Comparison of ENCODE assay signal across 24 cellular contexts in the genomic region with DNA sequence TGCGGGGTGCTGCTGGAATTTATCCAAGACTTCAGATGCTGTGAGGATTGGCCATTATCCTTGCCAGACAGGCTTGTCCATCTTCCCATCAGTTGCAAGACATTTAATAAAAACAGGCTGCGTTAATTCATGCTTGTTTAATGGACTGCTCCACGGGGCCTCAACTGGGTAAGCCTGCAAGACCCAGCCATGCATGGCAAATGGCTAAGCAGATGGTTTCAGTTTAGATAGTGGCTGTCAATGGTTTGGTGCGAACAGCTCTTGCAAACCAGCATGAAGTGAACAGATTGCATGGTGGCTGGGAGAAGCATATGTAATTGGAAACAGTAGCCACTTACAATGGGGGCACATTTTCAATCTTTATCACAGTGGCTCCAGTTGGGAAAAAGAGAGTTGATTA.
DNase-seq lines count a peak whose midpoint lies in the region; ATAC-seq, FAIRE-seq and TF ChIP-seq lines count a peak whose summit lies in the region.
"Had no signal": no experiment of that assay in that cellular context is flagged by ENCODE, and none has a peak within 500 bp of the region (broad histone marks: within the 10 kb centered on the region; RNA-seq: fewer than 3 reads in every experiment).

No MANE protein-coding gene starts in this region.

- no peak overlapping the region for H3K27ac ChIP-seq in kidney (ENCODE audit: low read depth in 2 of 2, low read length in 2 of 2)
- H3K27ac ChIP-seq: hepatocyte, RWPE1 had no signal

- no peak overlapping the region for H3K4me3 ChIP-seq in kidney (ENCODE audit: low read length in 2 of 2)
- H3K4me3 ChIP-seq: GM12878, hepatocyte had no signal

- H3K27ac Mint-ChIP-seq in mesothelial cell of epicardium, result no peak overlapping the region
- H3K27ac Mint-ChIP-seq: activated CD4-positive, alpha-beta T cell treated with anti-CD3 and anti-CD28 coated beads, Interleukin-2, amount 10 ng/mL, durations not matched to agents 7 days and 5 days; B cell; naive thymus-derived CD8-positive, alpha-beta T cell had no signal

- no peak overlapping the region for H3K4me3 Mint-ChIP-seq in mesothelial cell of epicardium
- H3K4me3 Mint-ChIP-seq: activated CD4-positive, alpha-beta T cell treated with anti-CD3 and anti-CD28 coated beads, Interleukin-2, amount 10 ng/mL, durations not matched to agents 7 days and 5 days; B cell; naive thymus-derived CD8-positive, alpha-beta T cell had no signal

- peak; percentile 39 for DNase-seq in COLO668 (lab: John Stamatoyannopoulos, UW; ENCODE audit: unreplicated experiment)
- peak; percentile 17 to 65 for DNase-seq in NCI-H526 (lab: John Stamatoyannopoulos, UW)
- DNase-seq in fibroblast of peridontal ligament (ENCODE audit: extremely low read depth), result peak; percentile 33
- DNase-seq in activated CD4-positive, CD25-positive, alpha-beta regulatory T cell (lab: John Stamatoyannopoulos, UW), result no peak
- no peak for DNase-seq in mesothelial cell of epicardium (ENCODE audit: low spot score in 2 of 2, unreplicated experiment in 2 of 2)
- DNase-seq in kidney, result no peak
- DNase-seq: activated CD4-positive, alpha-beta T cell treated with anti-CD3 and anti-CD28 coated beads, Interleukin-2, amount 10 ng/mL, durations not matched to agents 7 days and 5 days; activated CD8-positive, alpha-beta memory T cell treated with anti-CD3 and anti-CD28 coated beads, Interleukin-2, amount 50 U/mL, for 48 hours; amygdala; Calu3; GDM1; mammary epithelial cell; naive thymus-derived CD8-positive, alpha-beta T cell; NCI-H1930; stimulated activated CD4-positive, alpha-beta T cell treated with anti-CD3 and anti-CD28 coated beads, Interleukin-2, amount 100 ng/mL, for 48 hours; SW 1271 had no signal

- H3K4me1 ChIP-seq in kidney (ENCODE audit: control insufficient read depth in 1 of 2, insufficient read depth in 1 of 2, low read depth in 1 of 2, low read length in 2 of 2), result no peaks in the 10 kb centered on the region

- H3K36me3 ChIP-seq in kidney (ENCODE audit: control insufficient read depth in 1 of 2, insufficient read depth in 2 of 2, low read length in 2 of 2), result no peaks in the 10 kb centered on the region

- H3K27me3 Mint-ChIP-seq in mesothelial cell of epicardium (ENCODE audit: low read depth), result no peaks in the 10 kb centered on the region
- H3K27me3 Mint-ChIP-seq: activated CD4-positive, alpha-beta T cell treated with anti-CD3 and anti-CD28 coated beads, Interleukin-2, amount 10 ng/mL, durations not matched to agents 7 days and 5 days had no signal

- peaks cover 8% of the 10 kb centered on the region for H3K4me1 Mint-ChIP-seq in mesothelial cell of epicardium
- H3K4me1 Mint-ChIP-seq: activated CD4-positive, alpha-beta T cell treated with anti-CD3 and anti-CD28 coated beads, Interleukin-2, amount 10 ng/mL, durations not matched to agents 7 days and 5 days; naive thymus-derived CD8-positive, alpha-beta T cell had no signal

- H3K9me3 ChIP-seq in kidney (ENCODE audit: control insufficient read depth in 1 of 2, low read length in 2 of 2), result no peaks in the 10 kb centered on the region

- H3K36me3 Mint-ChIP-seq in mesothelial cell of epicardium, result no peaks in the 10 kb centered on the region
- H3K36me3 Mint-ChIP-seq: naive thymus-derived CD8-positive, alpha-beta T cell had no signal

- peaks cover 3% of the 10 kb centered on the region for H3K9me3 Mint-ChIP-seq in mesothelial cell of epicardium

- intact Hi-C loops in kidney (cut with DNase I), result no loop called here

- no peak overlapping the region for H3K9ac ChIP-seq in kidney (ENCODE audit: low read length in 2 of 2)

- TF ChIP-seq CTCF in mesothelial cell of epicardium (IDR thresholded peaks at IDR 0.05; ENCODE audit: unreplicated experiment) (no peak), kidney (IDR thresholded peaks at IDR 0.05; ENCODE audit: borderline replicate concordance, extremely low read depth, insufficient read depth) (no peak)

- peak; percentile 60 for ATAC-seq in GM19351 (IDR thresholded peaks at IDR 0.05; ENCODE audit: unreplicated experiment)
- ATAC-seq: GM12878; naive thymus-derived CD8-positive, alpha-beta T cell had no signal

- no peak for FAIRE-seq in kidney (lab: Jason Lieb, UNC)
- FAIRE-seq: GM12878, HTR-8/SVneo, islet of Langerhans, urothelium cell line had no signal

Comparison
In these comparisons a context has a peak if more than half of its experiments do, and no peak if none do; other contexts are left out.
1. DNase-seq: peak in COLO668 (single experiment), NCI-H526 (2 of 2) and fibroblast of peridontal ligament (single experiment); none in activated CD4-positive, CD25-positive, alpha-beta regulatory T cell (0 of 4), mesothelial cell of epicardium (0 of 2) and kidney (single experiment).